13 cellular contexts compared by ENCODE assay signal in genomic region chr2:10277293-10278028, GRCh38. TPM values are rescaled to one million over a fixed set of nuclear protein-coding genes. Genes with fewer than 3 reads are reported as not detected.
A peak's percentile ranks its signal among the peaks of the same experiment; 100 is the strongest.
DNase-seq lines count a peak whose midpoint lies in the region; ATAC-seq, FAIRE-seq and TF ChIP-seq lines count a peak whose summit lies in the region.
"Had no signal": no experiment of that assay in that cellular context is flagged by ENCODE, and none has a peak within 500 bp of the region (broad histone marks: within the 10 kb centered on the region; RNA-seq: fewer than 3 reads in every experiment).

No MANE protein-coding gene starts in this region.

- no peaks in the 10 kb centered on the region for H3K36me3 ChIP-seq in kidney (ENCODE audit: control insufficient read depth in 1 of 2, insufficient read depth in 2 of 2, low read length in 2 of 2)
- H3K36me3 ChIP-seq: prostate gland had no signal

- intact Hi-C loops in kidney (cut with DNase I) = no loop called here
- intact Hi-C loops in posterior vena cava (cut with DNase I) = no loop called here

- no peaks in the 10 kb centered on the region for H3K9me3 Mint-ChIP-seq in stimulated activated naive CD8-positive, alpha-beta T cell treated with anti-CD3 and anti-CD28 coated beads, Interleukin-15, Interleukin-2, amounts not matched to agents 100 ng/mL and 50 ng/mL, for 24 hours
- H3K9me3 Mint-ChIP-seq in mesothelial cell of epicardium = no peaks in the 10 kb centered on the region

- H3K4me1 ChIP-seq in kidney (ENCODE audit: control insufficient read depth in 1 of 2, insufficient read depth in 1 of 2, low read depth in 1 of 2, low read length in 2 of 2) = peaks cover 0 to 16% of the 10 kb centered on the region in 2 donors
- H3K4me1 ChIP-seq: prostate gland had no signal

- peak overlapping the region; percentile 33 to 55 for H3K27ac ChIP-seq in kidney (ENCODE audit: low read depth in 2 of 2, low read length in 2 of 2)
- H3K27ac ChIP-seq: prostate gland had no signal

- H3K27ac Mint-ChIP-seq in stimulated activated naive CD8-positive, alpha-beta T cell treated with anti-CD3 and anti-CD28 coated beads, Interleukin-15, Interleukin-2, amounts not matched to agents 100 ng/mL and 50 ng/mL, for 24 hours = peak overlapping the region; percentile 76
- H3K27ac Mint-ChIP-seq in mesothelial cell of epicardium = no peak overlapping the region

- DNase-seq in stimulated activated naive CD8-positive, alpha-beta T cell treated with anti-CD3 and anti-CD28 coated beads, Interleukin-15, Interleukin-2, amounts not matched to agents 100 U/mL and 50 U/mL, for 24 hours = no peak
- peak; percentile 72 for DNase-seq in kidney
- DNase-seq in posterior vena cava (ENCODE audit: low spot score) = peak; percentile 74
- no peak for DNase-seq in mesothelial cell of epicardium (ENCODE audit: low spot score in 2 of 2, unreplicated experiment in 2 of 2)
- no peak for DNase-seq in dedifferentiated amniotic fluid mesenchymal stem cell (ENCODE audit: extremely low spot score)
- no peak for DNase-seq in GM03348 (ENCODE audit: low spot score)
- DNase-seq in NCI-H748 (lab: John Stamatoyannopoulos, UW; ENCODE audit: unreplicated experiment) = no peak
- DNase-seq: activated gamma-delta T cell, COR-L47, NCI-H1092 treated with DMSO at 0.1 percent for 48 hours, SHP77 treated with DMSO at 0.1 percent for 48 hours had no signal

- no peaks in the 10 kb centered on the region for H3K36me3 Mint-ChIP-seq in stimulated activated naive CD8-positive, alpha-beta T cell treated with anti-CD3 and anti-CD28 coated beads, Interleukin-15, Interleukin-2, amounts not matched to agents 100 ng/mL and 50 ng/mL, for 24 hours (ENCODE audit: low read depth)
- no peaks in the 10 kb centered on the region for H3K36me3 Mint-ChIP-seq in mesothelial cell of epicardium

- TF ChIP-seq CTCF in kidney (IDR thresholded peaks at IDR 0.05; ENCODE audit: borderline replicate concordance, extremely low read depth, insufficient read depth) (no peak), mesothelial cell of epicardium (IDR thresholded peaks at IDR 0.05; ENCODE audit: unreplicated experiment) (no peak)

- peaks cover 22% of the 10 kb centered on the region for H3K4me1 Mint-ChIP-seq in stimulated activated naive CD8-positive, alpha-beta T cell treated with anti-CD3 and anti-CD28 coated beads, Interleukin-15, Interleukin-2, amounts not matched to agents 100 ng/mL and 50 ng/mL, for 24 hours (ENCODE audit: low read depth)
- no peaks in the 10 kb centered on the region for H3K4me1 Mint-ChIP-seq in mesothelial cell of epicardium

- no peak overlapping the region for H3K4me3 Mint-ChIP-seq in stimulated activated naive CD8-positive, alpha-beta T cell treated with anti-CD3 and anti-CD28 coated beads, Interleukin-15, Interleukin-2, amounts not matched to agents 100 ng/mL and 50 ng/mL, for 24 hours
- H3K4me3 Mint-ChIP-seq in mesothelial cell of epicardium = no peak overlapping the region

- no peak overlapping the region for H3K9ac ChIP-seq in kidney (ENCODE audit: low read length in 2 of 2)

- no peak for FAIRE-seq in kidney (lab: Jason Lieb, UNC)

- no peak for ATAC-seq in stimulated activated naive CD8-positive, alpha-beta T cell treated with anti-CD3 and anti-CD28 coated beads, Interleukin-15, Interleukin-2, amounts not matched to agents 100 U/mL and 50 U/mL, for 24 hours

- no peaks in the 10 kb centered on the region for H3K27me3 Mint-ChIP-seq in stimulated activated naive CD8-positive, alpha-beta T cell treated with anti-CD3 and anti-CD28 coated beads, Interleukin-15, Interleukin-2, amounts not matched to agents 100 ng/mL and 50 ng/mL, for 24 hours
- H3K27me3 Mint-ChIP-seq in mesothelial cell of epicardium (ENCODE audit: low read depth) = no peaks in the 10 kb centered on the region

- H3K4me3 ChIP-seq in kidney (ENCODE audit: low read length in 2 of 2) = no peak overlapping the region
- H3K4me3 ChIP-seq: prostate gland had no signal

- H3K9me3 ChIP-seq in kidney (ENCODE audit: control insufficient read depth in 1 of 2, low read length in 2 of 2) = no peaks in the 10 kb centered on the region
- H3K9me3 ChIP-seq: prostate gland had no signal

RNA-seq across cellular contexts. Expression of gene HPCAL1, which starts 25.2 kb away (rescaled TPM):
- 47.3 TPM for total RNA-seq in kidney
- polyA plus RNA-seq in kidney (ENCODE audit: insufficient read depth, low read depth, low replicate concordance) = 121 TPM
- 10 to 100 TPM; 21.6 to 26.0 TPM for total RNA-seq in posterior vena cava
- 17.4 to 20.0 TPM (median 17.5 TPM) in 3 replicates for total RNA-seq in mesothelial cell of epicardium

Comparison
In these comparisons a context has a peak if more than half of its experiments do, and no peak if none do; other contexts are left out.
1. DNase-seq: peak in kidney (single experiment) and posterior vena cava (single experiment); none in stimulated activated naive CD8-positive, alpha-beta T cell treated with anti-CD3 and anti-CD28 coated beads, Interleukin-15, Interleukin-2, amounts not matched to agents 100 U/mL and 50 U/mL, for 24 hours (single experiment), mesothelial cell of epicardium (0 of 2), dedifferentiated amniotic fluid mesenchymal stem cell (single experiment), GM03348 (single experiment) and NCI-H748 (single experiment).